Comparison of ENCODE assay signal across 33 cellular contexts in genomic region chr11:77325159-77325558, GRCh38. TPM values are rescaled to one million over a fixed set of nuclear protein-coding genes. Genes with fewer than 3 reads are reported as not detected.
"Had no signal": no experiment of that assay in that cellular context is flagged by ENCODE, and none has a peak within 500 bp of the region (broad histone marks: within the 10 kb centered on the region; RNA-seq: fewer than 3 reads in every experiment).

No MANE protein-coding gene starts in this region.

- H3K4me3 Mint-ChIP-seq: natural killer cell; nephron; neural progenitor cell; stimulated activated effector memory CD8-positive, alpha-beta T cell treated with anti-CD3 and anti-CD28 coated beads, Interleukin-12 subunit alpha, Interleukin-12 subunit beta, amount 100 ng/mL, for 72 hours; stimulated activated naive B cell treated with anti-CD40 and anti-IgM and Interleukin-4, amounts not matched to agents 10 μg/mL and 1 μg/mL and 100 μg/mL, for 72 hours had no signal

- H3K27ac Mint-ChIP-seq: natural killer cell; nephron; neural progenitor cell; progenitor cell of endocrine pancreas; stimulated activated effector memory CD8-positive, alpha-beta T cell treated with anti-CD3 and anti-CD28 coated beads, Interleukin-12 subunit alpha, Interleukin-12 subunit beta, amount 100 ng/mL, for 72 hours; stimulated activated naive B cell treated with anti-CD40 and anti-IgM and Interleukin-4, amounts not matched to agents 10 μg/mL and 1 μg/mL and 100 μg/mL, for 72 hours had no signal

- H3K4me3 ChIP-seq: neural progenitor cell, ovary, psoas muscle, right lobe of liver, sigmoid colon, stomach, thoracic aorta, thyroid gland, tibial nerve, upper lobe of left lung, vagina had no signal

- H3K4me1 Mint-ChIP-seq: natural killer cell; nephron; neural progenitor cell; stimulated activated effector memory CD8-positive, alpha-beta T cell treated with anti-CD3 and anti-CD28 coated beads, Interleukin-12 subunit alpha, Interleukin-12 subunit beta, amount 100 ng/mL, for 72 hours; stimulated activated naive B cell treated with anti-CD40 and anti-IgM and Interleukin-4, amounts not matched to agents 10 μg/mL and 1 μg/mL and 100 μg/mL, for 72 hours had no signal

- ATAC-seq: natural killer cell; psoas muscle; right cardiac atrium; right lobe of liver; stimulated activated effector memory CD8-positive, alpha-beta T cell treated with anti-CD3 and anti-CD28 coated beads, Interleukin-12 subunit alpha, Interleukin-12 subunit beta, amount 100 ng/mL, for 72 hours; stimulated activated naive B cell treated with anti-CD40 and anti-IgM and Interleukin-4, amounts not matched to agents 10 μg/mL and 1 μg/mL and 100 μg/mL, for 72 hours had no signal

- H3K9me3 Mint-ChIP-seq: stimulated activated effector memory CD8-positive, alpha-beta T cell treated with anti-CD3 and anti-CD28 coated beads, Interleukin-12 subunit alpha, Interleukin-12 subunit beta, amount 100 ng/mL, for 72 hours had no signal

- H3K27me3 Mint-ChIP-seq: progenitor cell of endocrine pancreas; stimulated activated naive B cell treated with anti-CD40 and anti-IgM and Interleukin-4, amounts not matched to agents 10 μg/mL and 1 μg/mL and 100 μg/mL, for 72 hours had no signal

- H3K9ac ChIP-seq: neural progenitor cell, parathyroid adenoma had no signal

- H2AFZ ChIP-seq: neural progenitor cell, parathyroid adenoma had no signal

- H3K27ac ChIP-seq: neural progenitor cell, ovary, parathyroid adenoma, psoas muscle, right lobe of liver, sigmoid colon, stomach, thoracic aorta, thyroid gland, tibial nerve, upper lobe of left lung, vagina had no signal

- H3K27me3 ChIP-seq: neural progenitor cell, ovary, right lobe of liver, sigmoid colon, stomach, thyroid gland, tibial nerve, upper lobe of left lung, vagina had no signal

- H3K4me2 ChIP-seq: neural progenitor cell had no signal

- H3K9me3 ChIP-seq: ovary, psoas muscle, right lobe of liver, sigmoid colon, stomach, thoracic aorta, thyroid gland, tibial nerve, upper lobe of left lung, vagina had no signal

- H3K4me1 ChIP-seq: neural progenitor cell, parathyroid adenoma, right lobe of liver, sigmoid colon, stomach, tibial nerve, upper lobe of left lung, vagina had no signal

- DNase-seq: natural killer cell; occipital lobe; ovary; posterior cingulate gyrus; psoas muscle; right cardiac atrium; right lobe of liver; sigmoid colon; small intestine; stimulated activated CD4-positive, alpha-beta T cell treated with anti-CD3 and anti-CD28 coated beads, Interleukin-15, amount 100 ng/mL, for 24 hours; stimulated activated CD4-positive, alpha-beta T cell treated with anti-CD3 and anti-CD28 coated beads, Interleukin-2, amount 100 ng/mL, for 24 hours; stimulated activated CD4-positive, alpha-beta T cell treated with anti-CD3 and anti-CD28 coated beads, Interleukin-2, amount 100 ng/mL, for 48 hours; stimulated activated CD4-positive, alpha-beta T cell treated with anti-CD3 and anti-CD28 coated beads, Interleukin-4, amount 100 ng/mL, for 24 hours; stimulated activated naive B cell treated with anti-CD40 and anti-IgM and Interleukin-4, amounts not matched to agents 10 μg/mL and 1 μg/mL and 100 μg/mL, for 72 hours; stimulated activated naive CD4-positive, alpha-beta T cell treated with Interleukin-2 at 50 U/mL for 16 hours; stomach; thyroid gland; upper lobe of left lung had no signal

- H3K36me3 ChIP-seq: neural progenitor cell, ovary, right lobe of liver, thyroid gland, vagina had no signal

RNA-seq across cellular contexts. Expression of gene GDPD4, which starts 23.7 kb away (rescaled TPM):
- total RNA-seq: natural killer cell, occipital lobe, osteoblast, ovary, progenitor cell of endocrine pancreas, psoas muscle, renal cortical epithelial cell, sigmoid colon, skeletal muscle tissue, stomach, subcutaneous adipose tissue, temporal lobe, thoracic aorta, tibial nerve, upper lobe of left lung, ureter, vagina had no signal
- polyA plus RNA-seq: neural cell, psoas muscle, sigmoid colon had no signal
